ENCODE assay signal across 29 cellular contexts in the genomic region with DNA sequence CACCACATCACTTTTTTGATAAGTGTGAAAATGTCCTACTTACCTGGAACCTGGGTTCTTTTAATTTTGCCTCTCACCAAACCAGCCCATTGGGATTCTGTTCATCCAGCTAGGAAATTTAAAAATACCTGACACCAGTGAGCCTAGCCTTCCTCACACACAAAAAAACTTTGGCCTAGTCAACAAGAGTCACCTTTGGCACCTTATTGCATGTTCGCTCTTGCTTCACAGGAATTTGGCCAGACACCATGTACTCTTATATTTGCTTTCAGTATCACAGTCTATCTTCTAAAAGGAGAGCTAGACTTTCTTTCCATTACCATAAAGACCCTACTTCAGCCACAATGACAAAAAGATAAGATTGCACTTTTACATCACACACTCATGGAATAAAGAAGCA.
"Had no signal": no experiment of that assay in that cellular context is flagged by ENCODE, and none has a peak within 500 bp of the region (broad histone marks: within the 10 kb centered on the region; RNA-seq: fewer than 3 reads in every experiment).

No MANE protein-coding gene starts in this region.

- ATAC-seq: stimulated activated effector memory CD8-positive, alpha-beta T cell treated with anti-CD3 and anti-CD28 coated beads, Interleukin-12 subunit alpha, Interleukin-12 subunit beta, amount 100 ng/mL, for 72 hours; stimulated activated memory B cell treated with anti-CD40 and anti-IgM and Interleukin-4, amounts not matched to agents 10 μg/mL and 1 μg/mL and 100 μg/mL, for 72 hours; stimulated activated naive B cell treated with anti-CD40 and anti-IgM and Interleukin-4, amounts not matched to agents 10 μg/mL and 1 μg/mL and 100 μg/mL, for 72 hours; stimulated activated naive CD8-positive, alpha-beta T cell treated with anti-CD3 and anti-CD28 coated beads, Interleukin-15, amount 100 ng/mL, for 72 hours; stimulated activated naive CD8-positive, alpha-beta T cell treated with anti-CD3 and anti-CD28 coated beads, Interleukin-15, Interleukin-2, amounts not matched to agents 100 U/mL and 50 U/mL, for 24 hours; upper lobe of right lung had no signal

- H3K4me3 Mint-ChIP-seq: stimulated activated effector memory CD8-positive, alpha-beta T cell treated with anti-CD3 and anti-CD28 coated beads, Interleukin-12 subunit alpha, Interleukin-12 subunit beta, amount 100 ng/mL, for 72 hours; stimulated activated memory B cell treated with anti-CD40 and anti-IgM and Interleukin-4, amounts not matched to agents 10 μg/mL and 1 μg/mL and 100 μg/mL, for 72 hours; stimulated activated naive B cell treated with anti-CD40 and anti-IgM and Interleukin-4, amounts not matched to agents 10 μg/mL and 1 μg/mL and 100 μg/mL, for 72 hours; stimulated activated naive CD8-positive, alpha-beta T cell treated with anti-CD3 and anti-CD28 coated beads, Interleukin-15, amount 100 ng/mL, for 72 hours; stimulated activated naive CD8-positive, alpha-beta T cell treated with anti-CD3 and anti-CD28 coated beads, Interleukin-15, Interleukin-2, amounts not matched to agents 100 ng/mL and 50 ng/mL, for 24 hours; type B pancreatic cell had no signal

- H3K4me1 ChIP-seq: stomach, suprapubic skin, testis, thyroid gland, tibial artery, tibial nerve, transverse colon, upper lobe of left lung, upper lobe of right lung, uterus, vagina had no signal

- DNase-seq: stimulated activated CD4-positive, alpha-beta T cell treated with anti-CD3 and anti-CD28 coated beads, Interleukin-2, amount 100 ng/mL, for 48 hours; stimulated activated CD4-positive, alpha-beta T cell treated with anti-CD3 and anti-CD28 coated beads, Interleukin-4, amount 100 ng/mL, for 1 hour; stimulated activated CD4-positive, alpha-beta T cell treated with anti-CD3 and anti-CD28 coated beads, Interleukin-4, amount 100 ng/mL, for 24 hours; stimulated activated CD4-positive, alpha-beta T cell treated with anti-CD3 and anti-CD28 coated beads, Interleukin-4, amount 100 ng/mL, for 4 hours; stimulated activated CD8-positive, alpha-beta memory T cell treated with anti-CD3 and anti-CD28 coated beads, Interleukin-4, amount 100 ng/mL, for 48 hours; stimulated activated naive B cell treated with anti-CD40 and anti-IgM and Interleukin-4, amounts not matched to agents 10 μg/mL and 1 μg/mL and 100 μg/mL, for 72 hours; stimulated activated naive CD4-positive, alpha-beta T cell; stimulated activated naive CD4-positive, alpha-beta T cell treated with Interleukin-2 at 50 U/mL for 16 hours; stimulated activated naive CD8-positive, alpha-beta T cell treated with anti-CD3 and anti-CD28 coated beads, Interleukin-15, amount 100 ng/mL, for 72 hours; stimulated activated naive CD8-positive, alpha-beta T cell treated with anti-CD3 and anti-CD28 coated beads, Interleukin-15, Interleukin-2, amounts not matched to agents 100 U/mL and 50 U/mL, for 24 hours; stomach; substantia nigra; testis; thyroid gland; tibial artery; transverse colon; trophoblast cell; upper lobe of left lung; upper lobe of right lung; uterus had no signal

- FAIRE-seq: urothelium cell line had no signal

- H3K27ac ChIP-seq: stomach, suprapubic skin, testis, thoracic aorta, thyroid gland, tibial artery, tibial nerve, transverse colon, upper lobe of left lung, upper lobe of right lung, uterus, vagina had no signal

- H3K27me3 Mint-ChIP-seq: stimulated activated memory B cell treated with anti-CD40 and anti-IgM and Interleukin-4, amounts not matched to agents 10 μg/mL and 1 μg/mL and 100 μg/mL, for 72 hours; stimulated activated naive B cell treated with anti-CD40 and anti-IgM and Interleukin-4, amounts not matched to agents 10 μg/mL and 1 μg/mL and 100 μg/mL, for 72 hours; stimulated activated naive CD8-positive, alpha-beta T cell treated with anti-CD3 and anti-CD28 coated beads, Interleukin-15, amount 100 ng/mL, for 72 hours; stimulated activated naive CD8-positive, alpha-beta T cell treated with anti-CD3 and anti-CD28 coated beads, Interleukin-15, Interleukin-2, amounts not matched to agents 100 ng/mL and 50 ng/mL, for 24 hours; type B pancreatic cell had no signal

- H3K4me1 Mint-ChIP-seq: stimulated activated effector memory CD8-positive, alpha-beta T cell treated with anti-CD3 and anti-CD28 coated beads, Interleukin-12 subunit alpha, Interleukin-12 subunit beta, amount 100 ng/mL, for 72 hours; stimulated activated memory B cell treated with anti-CD40 and anti-IgM and Interleukin-4, amounts not matched to agents 10 μg/mL and 1 μg/mL and 100 μg/mL, for 72 hours; stimulated activated naive B cell treated with anti-CD40 and anti-IgM and Interleukin-4, amounts not matched to agents 10 μg/mL and 1 μg/mL and 100 μg/mL, for 72 hours; stimulated activated naive CD8-positive, alpha-beta T cell treated with anti-CD3 and anti-CD28 coated beads, Interleukin-15, amount 100 ng/mL, for 72 hours had no signal

- H3K36me3 ChIP-seq: stomach, suprapubic skin, thoracic aorta, thyroid gland, tibial artery, tibial nerve, transverse colon, upper lobe of left lung, upper lobe of right lung, uterus, vagina had no signal

- H3K9me3 ChIP-seq: testis, thoracic aorta, thyroid gland, uterus, vagina had no signal

- H3K27ac Mint-ChIP-seq: stimulated activated effector memory CD8-positive, alpha-beta T cell treated with anti-CD3 and anti-CD28 coated beads, Interleukin-12 subunit alpha, Interleukin-12 subunit beta, amount 100 ng/mL, for 72 hours; stimulated activated memory B cell treated with anti-CD40 and anti-IgM and Interleukin-4, amounts not matched to agents 10 μg/mL and 1 μg/mL and 100 μg/mL, for 72 hours; stimulated activated naive B cell treated with anti-CD40 and anti-IgM and Interleukin-4, amounts not matched to agents 10 μg/mL and 1 μg/mL and 100 μg/mL, for 72 hours; stimulated activated naive CD8-positive, alpha-beta T cell treated with anti-CD3 and anti-CD28 coated beads, Interleukin-15, amount 100 ng/mL, for 72 hours; stimulated activated naive CD8-positive, alpha-beta T cell treated with anti-CD3 and anti-CD28 coated beads, Interleukin-15, Interleukin-2, amounts not matched to agents 100 ng/mL and 50 ng/mL, for 24 hours; type B pancreatic cell had no signal

- H3K36me3 Mint-ChIP-seq: stimulated activated effector memory CD8-positive, alpha-beta T cell treated with anti-CD3 and anti-CD28 coated beads, Interleukin-12 subunit alpha, Interleukin-12 subunit beta, amount 100 ng/mL, for 72 hours; stimulated activated memory B cell treated with anti-CD40 and anti-IgM and Interleukin-4, amounts not matched to agents 10 μg/mL and 1 μg/mL and 100 μg/mL, for 72 hours; stimulated activated naive B cell treated with anti-CD40 and anti-IgM and Interleukin-4, amounts not matched to agents 10 μg/mL and 1 μg/mL and 100 μg/mL, for 72 hours; type B pancreatic cell had no signal

- H3K27me3 ChIP-seq: stomach, suprapubic skin, testis, thyroid gland, tibial artery, tibial nerve, transverse colon, upper lobe of left lung, upper lobe of right lung, uterus, vagina had no signal

- H3K4me3 ChIP-seq: stomach, suprapubic skin, testis, thoracic aorta, thyroid gland, tibial artery, tibial nerve, transverse colon, upper lobe of left lung, upper lobe of right lung, uterus, vagina had no signal
